Comparison of ENCODE assay signal across 8 cellular contexts in genomic region chr15:98776607-98777281, GRCh38.
DNase-seq lines count a peak whose midpoint lies in the region; ATAC-seq and TF ChIP-seq lines count a peak whose summit lies in the region.

No MANE protein-coding gene starts in this region.

- peak; percentile 45 for ATAC-seq in CD8-positive, alpha-beta T cell
- ATAC-seq in GM21381 (IDR thresholded peaks at IDR 0.05; ENCODE audit: unreplicated experiment) = peak; percentile 61
- ATAC-seq in HG02981 (IDR thresholded peaks at IDR 0.05; ENCODE audit: unreplicated experiment) = no peak
- no peak for ATAC-seq in GM18861 (IDR thresholded peaks at IDR 0.05; ENCODE audit: unreplicated experiment)

- peak in 3 of 7 experiments; percentile 20 to 57 (median 34) for DNase-seq in CD8-positive, alpha-beta T cell
- DNase-seq in NCI-H187 treated with DMSO at 0.1 percent for 48 hours (lab: John Stamatoyannopoulos, UW) (peak; percentile 54), SHP77 (lab: John Stamatoyannopoulos, UW) (no peak)
- DNase-seq in central memory CD4-positive, alpha-beta T cell = peak; percentile 12

- intact Hi-C loops in CD8-positive, alpha-beta T cell (cut with DNase I, micrococcal nuclease) = loop anchor here (5.0 to 10.0 kb wide), 4 partner anchors 122 to 438 kb away; no protein-coding TSS in a partner anchor

- H3K4me1 ChIP-seq in CD8-positive, alpha-beta T cell (ENCODE audit: insufficient read depth, low read length) = peaks cover 25% of the 10 kb centered on the region
- peaks cover 51 to 62% of the 10 kb centered on the region in 2 experiments for H3K4me1 ChIP-seq in neutrophil (ENCODE audit: control insufficient read depth in 1 of 2, insufficient read depth in 1 of 2, low read depth in 1 of 2, low read length in 1 of 2)

- peak overlapping the region; percentile 58 for H3K4me3 Mint-ChIP-seq in CD8-positive, alpha-beta T cell

- no peak for TF ChIP-seq CTCF in CD8-positive, alpha-beta T cell (IDR thresholded peaks at IDR 0.05)
- TF ChIP-seq CTCF in neutrophil (IDR thresholded peaks at IDR 0.05) = no peak

- no peaks in the 10 kb centered on the region for H3K27me3 Mint-ChIP-seq in CD8-positive, alpha-beta T cell (ENCODE audit: low read depth)

- no peak overlapping the region for H3K4me3 ChIP-seq in CD8-positive, alpha-beta T cell (ENCODE audit: low read depth, low read length)
- no peak overlapping the region for H3K4me3 ChIP-seq in neutrophil (ENCODE audit: low read depth in 1 of 2, low read length in 1 of 2)

- no peaks in the 10 kb centered on the region for H3K9me3 ChIP-seq in CD8-positive, alpha-beta T cell (ENCODE audit: low read length)
- H3K9me3 ChIP-seq in neutrophil = no peaks in the 10 kb centered on the region

- peaks cover 42% of the 10 kb centered on the region for H3K4me1 Mint-ChIP-seq in CD8-positive, alpha-beta T cell (ENCODE audit: low read depth)

- H3K27ac ChIP-seq in CD8-positive, alpha-beta T cell (ENCODE audit: low read depth, low read length) = no peak overlapping the region
- H3K27ac ChIP-seq in neutrophil = peak overlapping the region; percentile 15

- H3K27ac Mint-ChIP-seq in CD8-positive, alpha-beta T cell = peak overlapping the region; percentile 79

- H3K27me3 ChIP-seq in CD8-positive, alpha-beta T cell (ENCODE audit: insufficient read depth, low read length) = no peaks in the 10 kb centered on the region
- no peaks in the 10 kb centered on the region for H3K27me3 ChIP-seq in neutrophil

- H3K36me3 Mint-ChIP-seq in CD8-positive, alpha-beta T cell = no peaks in the 10 kb centered on the region

- no peaks in the 10 kb centered on the region for H3K36me3 ChIP-seq in CD8-positive, alpha-beta T cell (ENCODE audit: insufficient read depth, low read length)
- no peaks in the 10 kb centered on the region for H3K36me3 ChIP-seq in neutrophil

- H3K9me3 Mint-ChIP-seq in CD8-positive, alpha-beta T cell = no peaks in the 10 kb centered on the region

- POLR2A ChIA-PET in CD8-positive, alpha-beta T cell (lab: Charles Lee) = no interaction called here

- CTCF ChIA-PET in CD8-positive, alpha-beta T cell (lab: Charles Lee) = interaction anchor here (0.7 to 6.6 kb wide), 4 partner anchors 16 to 105 kb away, joined by 3 to 53 read pairs (median 3); no protein-coding TSS in a partner anchor

Comparison
In these comparisons a context has a peak if more than half of its experiments do, and no peak if none do; other contexts are left out.
1. ATAC-seq: peak in CD8-positive, alpha-beta T cell (single experiment) and GM21381 (single experiment); none in HG02981 (single experiment) and GM18861 (single experiment).
2. DNase-seq: peak in NCI-H187 treated with DMSO at 0.1 percent for 48 hours (single experiment) and central memory CD4-positive, alpha-beta T cell (single experiment); none in SHP77 (0 of 2).